In the genomic region with DNA sequence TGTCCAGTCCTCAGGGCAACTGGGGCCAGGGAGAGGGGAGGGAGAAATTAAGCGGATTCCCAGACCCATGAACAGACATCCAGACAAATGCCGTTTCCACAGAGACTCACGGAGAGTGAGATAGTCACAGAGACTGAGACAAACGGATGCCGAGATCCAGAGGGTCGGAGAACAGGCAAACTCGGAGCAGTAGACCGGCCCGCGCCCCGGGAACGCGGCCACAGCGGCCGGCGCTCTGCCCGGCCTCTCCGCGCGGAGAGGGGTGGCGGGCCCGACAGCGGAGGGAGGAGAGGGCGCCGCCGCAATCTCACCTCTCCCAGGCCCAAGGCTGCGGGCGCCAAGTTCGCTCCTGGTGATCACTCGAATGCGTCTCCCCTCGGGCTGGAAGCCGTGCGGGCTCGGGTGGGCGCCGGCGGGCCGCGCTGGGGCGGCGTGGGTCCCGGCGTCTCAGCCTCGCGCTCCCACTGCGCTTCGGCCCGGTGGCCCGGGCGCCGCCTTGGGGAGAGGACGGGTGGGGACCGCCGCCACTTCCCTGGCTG, we compare ENCODE assay signal across 8 cellular contexts. TPM values are rescaled to one million over a fixed set of nuclear protein-coding genes. Genes with fewer than 3 reads are reported as not detected.
A peak's percentile ranks its signal among the peaks of the same experiment; 100 is the strongest.
DNase-seq lines count a peak whose midpoint lies in the region; ATAC-seq and TF ChIP-seq lines count a peak whose summit lies in the region.

No MANE protein-coding gene starts in this region.

- no peak overlapping the region for H4K5ac ChIP-seq in H9 (ENCODE audit: insufficient read length, low read depth, low read length)

- no peak overlapping the region for H2BK20ac ChIP-seq in H9 (ENCODE audit: low read depth, low read length, poor library complexity, severe bottlenecking)

- H3K14ac ChIP-seq in H9 (ENCODE audit: insufficient read depth, low read length) = no peak overlapping the region

- H3K23ac ChIP-seq in H9 (ENCODE audit: insufficient read length, low read depth, low read length) = no peak overlapping the region

- H3K4ac ChIP-seq in H9 (ENCODE audit: low read depth, low read length) = no peak overlapping the region

- peak; percentile 35 for ATAC-seq in thoracic aorta (ENCODE audit: insufficient number of reproducible peaks, low FRiP score, low read depth)

- H2AK5ac ChIP-seq in H9 (ENCODE audit: insufficient read length, low read length) = no peak overlapping the region

- WGBS in H9 (ENCODE audit: extremely low coverage, insufficient read length, low lambda C conversion rate) = no CpG with 5 or more reads among the region's 55 CpGs

- H4K8ac ChIP-seq in H9 (replicated peaks; ENCODE audit: insufficient read length, low read depth, low read length) = no peak overlapping the region

- H3K79me1 ChIP-seq in H9 (ENCODE audit: insufficient read depth, low read depth, low read length, poor library complexity, severe bottlenecking) = no peaks in the 10 kb centered on the region

- H3K4me2 ChIP-seq in H9 (ENCODE audit: insufficient read depth, insufficient read length, low read length) = peak overlapping the region; percentile 57

- H3K23me2 ChIP-seq in H9 (ENCODE audit: insufficient read length, low read depth, low read length, poor library complexity, severe bottlenecking) = peaks cover 7% of the 10 kb centered on the region

- no peak for TF ChIP-seq CTCF in H9 (conservative IDR thresholded peaks at IDR 0.05)
- no peak for TF ChIP-seq CTCF in brain (conservative IDR thresholded peaks at IDR 0.05)
- no peak for TF ChIP-seq CTCF in thoracic aorta (IDR thresholded peaks at IDR 0.05)

- H3K4me3 Mint-ChIP-seq in H9 (peak overlapping the region; percentile 59 to 84), brain (peak overlapping the region; percentile 76 to 91 (median 81))

- H3K27me3 Mint-ChIP-seq in H9 (ENCODE audit: low read depth) (peaks cover 59% of the 10 kb centered on the region), brain (peaks cover 62% of the 10 kb centered on the region)

- H3K27me3 ChIP-seq in H9 (ENCODE audit: insufficient read depth, low read length) (peaks cover 83% of the 10 kb centered on the region), thoracic aorta (replicated peaks; ENCODE audit: insufficient read depth) (no peaks in the 10 kb centered on the region)

- no peaks in the 10 kb centered on the region for H3K79me2 ChIP-seq in H9 (ENCODE audit: insufficient read depth, low read length)

- H3T11ph ChIP-seq in H9 (ENCODE audit: low read length) = no peak overlapping the region

- H3K9me3 Mint-ChIP-seq in H9 (peaks cover 0 to 7% of the 10 kb centered on the region in 2 experiments; a peak in 1 of 5 replicates), brain (peaks cover 0 to 5% (median 0%) of the 10 kb centered on the region in 5 experiments)

- no peak overlapping the region for H4K91ac ChIP-seq in H9 (ENCODE audit: insufficient read length, low read depth, low read length)

- no peaks in the 10 kb centered on the region for H3K4me1 ChIP-seq in H9 (ENCODE audit: insufficient read depth, low read length)
- H3K4me1 ChIP-seq in thoracic aorta (ENCODE audit: control insufficient read depth in 1 of 2, low read depth in 2 of 2) = peaks cover 33 to 72% of the 10 kb centered on the region in 2 donors

- no peak overlapping the region for H2BK12ac ChIP-seq in H9 (ENCODE audit: insufficient read length, low read depth, low read length)

- H3K36me3 Mint-ChIP-seq in H9 (ENCODE audit: insufficient read depth in 1 of 3, low read depth in 3 of 3) = no peaks in the 10 kb centered on the region; a peak in 1 of 7 replicates
- no peaks in the 10 kb centered on the region for H3K36me3 Mint-ChIP-seq in brain

- no peak overlapping the region for H3K9ac ChIP-seq in H9 (ENCODE audit: extremely low read depth, insufficient read length, low read length)

- no peak overlapping the region for H3K18ac ChIP-seq in H9 (ENCODE audit: insufficient read length, low read depth, low read length)

- H3K4me1 Mint-ChIP-seq in H9 = peaks cover 28 to 32% of the 10 kb centered on the region in 2 experiments
- H3K4me1 Mint-ChIP-seq in brain = peaks cover 38% of the 10 kb centered on the region

- no peak overlapping the region for H2BK15ac ChIP-seq in H9 (ENCODE audit: low read depth, low read length)

- no peaks in the 10 kb centered on the region for H3K9me3 ChIP-seq in H9 (ENCODE audit: control insufficient read depth, low read depth, low read length)
- no peaks in the 10 kb centered on the region for H3K9me3 ChIP-seq in thoracic aorta

- no peak overlapping the region for H2BK120ac ChIP-seq in H9 (ENCODE audit: low read depth, low read length, poor library complexity, severe bottlenecking)

- peak; percentile 60 for DNase-seq in activated CD8-positive, alpha-beta memory T cell treated with anti-CD3 and anti-CD28 coated beads, Interleukin-2, amount 50 U/mL, for 48 hours
- DNase-seq in activated CD8-positive, alpha-beta memory T cell treated with anti-CD3 and anti-CD28 coated beads for 24 hours = no peak
- DNase-seq in H9 (no peak), LoVo (ENCODE audit: low spot score) (peak; percentile 28), left kidney (ENCODE audit: low read depth, low spot score) (peak; percentile 67), thoracic aorta (ENCODE audit: low spot score) (no peak), C1 segment of cervical spinal cord (lab: John Stamatoyannopoulos, UW) (no peak)

- H4K20me1 ChIP-seq in H9 (ENCODE audit: control insufficient read depth, insufficient read depth, insufficient read length) = no peaks in the 10 kb centered on the region

- no peak overlapping the region for H3K56ac ChIP-seq in H9 (ENCODE audit: insufficient read length, low read depth, low read length)

- no peak overlapping the region for H2AFZ ChIP-seq in H9 (ENCODE audit: low read length)

- no peak overlapping the region for H2BK5ac ChIP-seq in H9 (ENCODE audit: insufficient read length, low read length)

- H3K4me3 ChIP-seq in thoracic aorta = peak overlapping the region; percentile 92

- H3K36me3 ChIP-seq in thoracic aorta = peaks cover 3% of the 10 kb centered on the region

- H3K27ac ChIP-seq in H9 (ENCODE audit: insufficient read length, low read depth, low read length) = no peak overlapping the region
- peak overlapping the region; percentile 90 to 94 for H3K27ac ChIP-seq in thoracic aorta

- H3K27ac Mint-ChIP-seq in H9 = no peak overlapping the region
- H3K27ac Mint-ChIP-seq in brain = no peak overlapping the region

RNA-seq across cellular contexts. Expression of a gene that starts 0.8 kb away (rescaled TPM):
- total RNA-seq in H9 (2021) (0.07 TPM in 1 of 2 replicates, not detected in the other), thoracic aorta (1 to 10 TPM; 4.9 TPM)
- polyA plus RNA-seq in brain (ENCODE audit: insufficient read depth, low read depth, low replicate concordance) = 0.49 TPM

RNA-seq across cellular contexts. Expression of a gene that starts 21.0 kb away (rescaled TPM):
- total RNA-seq in H9 (2021) (0.11 and 0.15 TPM in 2 replicates), thoracic aorta (under 1 TPM in 1 of 2 donors, not detected in 1; 0.28 TPM)
- 0.95 TPM for polyA plus RNA-seq in brain (ENCODE audit: insufficient read depth, low read depth, low replicate concordance)

Comparison
In these comparisons a context has a peak if more than half of its experiments do, and no peak if none do; other contexts are left out.
1. DNase-seq: peak in activated CD8-positive, alpha-beta memory T cell treated with anti-CD3 and anti-CD28 coated beads, Interleukin-2, amount 50 U/mL, for 48 hours (single experiment), LoVo (single experiment) and left kidney (single experiment); none in activated CD8-positive, alpha-beta memory T cell treated with anti-CD3 and anti-CD28 coated beads for 24 hours (single experiment), H9 (single experiment), thoracic aorta (single experiment) and C1 segment of cervical spinal cord (0 of 14).